8 cellular contexts compared by ENCODE assay signal in genomic region chr9:68705636-68706578, GRCh38. TPM values are rescaled to one million over a fixed set of nuclear protein-coding genes. Genes with fewer than 3 reads are reported as not detected.
DNase-seq lines count a peak whose midpoint lies in the region; ATAC-seq and TF ChIP-seq lines count a peak whose summit lies in the region.

No MANE protein-coding gene starts in this region.

- no peaks in the 10 kb centered on the region for H3K79me2 ChIP-seq in osteoblast (ENCODE audit: insufficient read depth, low read length)

- H3K9me3 ChIP-seq in WERI-Rb-1 (ENCODE audit: severe bottlenecking) (no peaks in the 10 kb centered on the region), osteoblast (ENCODE audit: low read depth, low read length) (no peaks in the 10 kb centered on the region)

- H4K20me1 ChIP-seq in osteoblast (ENCODE audit: insufficient read depth, low read length), result no peaks in the 10 kb centered on the region

- H2AFZ ChIP-seq in osteoblast (ENCODE audit: low read length), result no peak overlapping the region

- H3K4me1 ChIP-seq in osteoblast (ENCODE audit: insufficient read depth, low read length), result no peaks in the 10 kb centered on the region

- TF ChIP-seq CTCF in WERI-Rb-1 (IDR thresholded peaks at IDR 0.05; ENCODE audit: low read depth, low read length), result no peak
- TF ChIP-seq CTCF in osteoblast (IDR thresholded peaks at IDR 0.05; ENCODE audit: extremely low read depth, low read depth, low read length), result no peak

- H3K27ac ChIP-seq in WERI-Rb-1 (no peak overlapping the region), osteoblast (ENCODE audit: low read depth, low read length) (no peak overlapping the region)

- DNase-seq in AG08396 (ENCODE audit: low spot score), result peak; percentile 22
- DNase-seq in WERI-Rb-1, result peak; percentile 6
- DNase-seq in germinal center (ENCODE audit: low spot score), result peak; percentile 54
- DNase-seq in osteoblast (ENCODE audit: insufficient read length, low spot score, missing footprints), result peak; percentile 73
- no peak for DNase-seq in activated CD4-positive, CD25-positive, alpha-beta regulatory T cell (lab: John Stamatoyannopoulos, UW)
- no peak for DNase-seq in NK-92 (lab: John Stamatoyannopoulos, UW; ENCODE audit: unreplicated experiment)

- peaks cover 72% of the 10 kb centered on the region for H3K27me3 ChIP-seq in WERI-Rb-1 (ENCODE audit: insufficient read depth, low read depth, severe bottlenecking)
- peaks cover 35% of the 10 kb centered on the region for H3K27me3 ChIP-seq in osteoblast (ENCODE audit: insufficient read depth, low read length)

- H3K4me3 ChIP-seq in WERI-Rb-1 (ENCODE audit: low read depth, low read length) (peak overlapping the region; percentile 47), osteoblast (ENCODE audit: insufficient read depth, low read length) (no peak overlapping the region)

- H3K4me2 ChIP-seq in osteoblast (ENCODE audit: insufficient read depth, low read length), result peak overlapping the region; percentile 57

- H3K36me3 ChIP-seq in WERI-Rb-1 (no peaks in the 10 kb centered on the region), osteoblast (ENCODE audit: insufficient read depth, low read length) (no peaks in the 10 kb centered on the region)

- ATAC-seq in GM18873 (IDR thresholded peaks at IDR 0.05; ENCODE audit: low FRiP score, unreplicated experiment) (peak; percentile 20), HG03457 (IDR thresholded peaks at IDR 0.05; ENCODE audit: unreplicated experiment) (peak; percentile 5)

RNA-seq across cellular contexts. Expression of gene PIP5K1B, which starts 0.9 kb away (rescaled TPM):
- not detected in 2 replicates for total RNA-seq in osteoblast

Comparison
In these comparisons a context has a peak if more than half of its experiments do, and no peak if none do; other contexts are left out.
1. DNase-seq: peak in AG08396 (single experiment), WERI-Rb-1 (single experiment), germinal center (single experiment) and osteoblast (single experiment); none in activated CD4-positive, CD25-positive, alpha-beta regulatory T cell (0 of 4) and NK-92 (single experiment).